In the genomic region with DNA sequence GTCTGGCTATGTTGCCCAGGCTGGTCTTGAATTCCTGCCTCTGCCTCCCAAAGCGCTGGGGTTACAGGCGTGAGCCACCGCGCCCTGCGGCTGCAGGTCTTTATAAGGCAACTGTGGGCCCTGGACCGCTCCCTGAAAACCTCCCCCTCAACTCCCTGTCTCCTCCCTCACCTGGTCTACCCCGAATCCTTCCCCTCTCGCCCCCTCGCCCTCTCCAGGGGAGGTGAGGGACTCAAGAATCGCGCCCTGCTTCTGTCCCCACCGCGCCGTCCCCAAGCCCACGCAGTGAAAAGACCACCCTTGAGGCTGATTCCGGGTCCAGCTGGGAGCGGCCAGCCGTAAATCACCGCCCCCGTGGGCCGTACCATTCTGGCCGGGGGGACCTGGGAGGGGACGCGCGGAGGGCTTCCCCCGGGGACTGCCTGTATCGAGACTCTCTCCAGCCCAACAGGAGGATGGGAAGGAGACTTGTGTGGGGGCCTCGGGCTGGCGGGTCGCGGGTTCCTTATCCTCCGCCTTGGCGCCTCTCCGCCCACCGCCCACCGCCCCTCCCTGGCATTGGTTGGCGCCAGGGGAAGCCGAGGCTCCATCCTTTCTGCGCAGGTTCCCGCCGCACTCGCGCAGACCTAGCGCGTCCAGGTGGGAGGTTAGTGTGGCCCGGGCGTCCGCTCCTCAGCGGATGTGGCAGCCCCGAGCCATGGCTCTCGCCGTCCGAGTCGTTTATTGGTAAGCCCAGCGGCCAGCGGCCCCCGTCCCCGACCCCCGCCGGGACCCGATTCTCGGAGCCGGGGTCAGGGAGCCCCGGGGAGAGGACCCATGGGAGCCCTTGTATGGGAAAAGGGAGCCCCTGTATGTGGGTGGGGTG, we compare ENCODE assay signal across 8 cellular contexts. TPM values are rescaled to one million over a fixed set of nuclear protein-coding genes. Genes with fewer than 3 reads are reported as not detected.
DNase-seq lines count a peak whose midpoint lies in the region; ATAC-seq and TF ChIP-seq lines count a peak whose summit lies in the region.

Gene SELENOW, plus strand, starts transcription at position 615 of the 865 bp plus-strand sequence. Its CDS starts 83 bp downstream, at position 698.

- DNase-seq in ELR (ENCODE audit: low read depth): peak; percentile 72
- no peak for DNase-seq in HFF-Myc (ENCODE audit: extremely low read depth, low read depth)
- DNase-seq in NCI-H1105 treated with DMSO at 0.1 percent for 48 hours (lab: John Stamatoyannopoulos, UW): peak; percentile 85
- DNase-seq in adrenal gland: peak; percentile 41 to 82 (median 65)
- peak; percentile 83 for DNase-seq in left cardiac atrium
- peak; percentile 76 for DNase-seq in progenitor cell of endocrine pancreas (ENCODE audit: low spot score, unreplicated experiment)
- DNase-seq in upper lobe of right lung: peak; percentile 90

- no peaks in the 10 kb centered on the region for H3K9me3 Mint-ChIP-seq in progenitor cell of endocrine pancreas (ENCODE audit: low read depth)

- peak within 1 kb of the TSS; percentile 96 for H3K4me3 Mint-ChIP-seq in progenitor cell of endocrine pancreas (ENCODE audit: low read depth)

- H3K27me3 ChIP-seq in adrenal gland (no peaks in the 10 kb centered on the region), upper lobe of right lung (no peaks in the 10 kb centered on the region)

- H3K36me3 ChIP-seq in adrenal gland (replicated peaks in 1 of 2) (peaks cover 0 to 1% of the 10 kb centered on the region in 2 donors), upper lobe of right lung (peaks cover 13% of the 10 kb centered on the region)

- H3K27ac ChIP-seq in adrenal gland (peak within 1 kb of the TSS in 4 of 5 donors; percentile 55 to 95 (median 91)), upper lobe of right lung (peak within 1 kb of the TSS; percentile 100)

- WGBS in adrenal gland, 4 donors: 0 to 1% (median 0%) methylated on average over 2 to 64 of the region's 64 CpGs

- peaks cover 42% of the 10 kb centered on the region for H3K4me1 Mint-ChIP-seq in progenitor cell of endocrine pancreas (ENCODE audit: low read depth)

- ATAC-seq in left cardiac atrium (peak; percentile 87 to 91), upper lobe of right lung (peak; percentile 93)

- peaks cover 0 to 24% of the 10 kb centered on the region in 2 donors for H3K4me1 ChIP-seq in adrenal gland (replicated peaks in 1 of 2)
- H3K4me1 ChIP-seq in upper lobe of right lung: peaks cover 29% of the 10 kb centered on the region

- no peaks in the 10 kb centered on the region for H3K9me3 ChIP-seq in adrenal gland (replicated peaks in 1 of 3)
- no peaks in the 10 kb centered on the region for H3K9me3 ChIP-seq in upper lobe of right lung

- H3K4me3 ChIP-seq in HFF-Myc (replicated peaks; ENCODE audit: low read depth, low read length) (peak within 1 kb of the TSS; percentile 89), adrenal gland (peak within 1 kb of the TSS; percentile 57 to 85 (median 72)), upper lobe of right lung (peak within 1 kb of the TSS; percentile 87)

- H3K36me3 Mint-ChIP-seq in progenitor cell of endocrine pancreas (ENCODE audit: insufficient read depth): peaks cover 16% of the 10 kb centered on the region

- peak within 1 kb of the TSS; percentile 99 for H3K27ac Mint-ChIP-seq in progenitor cell of endocrine pancreas

- TF ChIP-seq CTCF in HFF-Myc (IDR thresholded peaks at IDR 0.05; ENCODE audit: low read depth, low read length, missing control alignments) (no peak), adrenal gland (IDR thresholded peaks at IDR 0.05) (no peak), progenitor cell of endocrine pancreas (IDR thresholded peaks at IDR 0.05; ENCODE audit: unreplicated experiment) (no peak), upper lobe of right lung (IDR thresholded peaks at IDR 0.05) (no peak)

- intact Hi-C loops in T-helper 1 cell treated with Interleukin-12 subunit alpha and Interleukin-12 subunit beta and Interleukin-4 antibody, amounts not matched to agents 30 ng/mL and 1 ng/mL, for 36 hours (cut with micrococcal nuclease): loop anchor here (1.0 kb wide), 1 partner anchor 33 kb away; the partner anchor contains the start of gene NOP53
- intact Hi-C loops in adrenal gland (cut with DNase I): no loop called here
- intact Hi-C loops in left cardiac atrium (cut with DNase I): no loop called here
- intact Hi-C loops in upper lobe of right lung (cut with DNase I): no loop called here

- peak; percentile 52 to 82 for TF ChIP-seq POLR2A in adrenal gland (IDR thresholded peaks at IDR 0.05)

- H3K27me3 Mint-ChIP-seq in progenitor cell of endocrine pancreas: no peaks in the 10 kb centered on the region

RNA-seq across cellular contexts. Expression of gene SELENOW, which starts in this region (rescaled TPM):
- total RNA-seq in T-helper 1 cell treated with Interleukin-12 subunit alpha and Interleukin-12 subunit beta and Interleukin-4 antibody, amounts not matched to agents 30 ng/mL and 1 ng/mL, for 36 hours: 82.9 and 89.1 TPM in 2 replicates
- total RNA-seq in adrenal gland (100 to 1,000 TPM; 102 to 479 (median 147) TPM), left cardiac atrium (100 to 1,000 TPM; 718 to 783 TPM), progenitor cell of endocrine pancreas (342 and 392 TPM in 2 replicates), upper lobe of right lung (262 TPM)
- 100 to 1,000 TPM; 106 to 325 (median 260) TPM for polyA plus RNA-seq in adrenal gland
